ENCODE assay signal across 8 cellular contexts in the genomic region with DNA sequence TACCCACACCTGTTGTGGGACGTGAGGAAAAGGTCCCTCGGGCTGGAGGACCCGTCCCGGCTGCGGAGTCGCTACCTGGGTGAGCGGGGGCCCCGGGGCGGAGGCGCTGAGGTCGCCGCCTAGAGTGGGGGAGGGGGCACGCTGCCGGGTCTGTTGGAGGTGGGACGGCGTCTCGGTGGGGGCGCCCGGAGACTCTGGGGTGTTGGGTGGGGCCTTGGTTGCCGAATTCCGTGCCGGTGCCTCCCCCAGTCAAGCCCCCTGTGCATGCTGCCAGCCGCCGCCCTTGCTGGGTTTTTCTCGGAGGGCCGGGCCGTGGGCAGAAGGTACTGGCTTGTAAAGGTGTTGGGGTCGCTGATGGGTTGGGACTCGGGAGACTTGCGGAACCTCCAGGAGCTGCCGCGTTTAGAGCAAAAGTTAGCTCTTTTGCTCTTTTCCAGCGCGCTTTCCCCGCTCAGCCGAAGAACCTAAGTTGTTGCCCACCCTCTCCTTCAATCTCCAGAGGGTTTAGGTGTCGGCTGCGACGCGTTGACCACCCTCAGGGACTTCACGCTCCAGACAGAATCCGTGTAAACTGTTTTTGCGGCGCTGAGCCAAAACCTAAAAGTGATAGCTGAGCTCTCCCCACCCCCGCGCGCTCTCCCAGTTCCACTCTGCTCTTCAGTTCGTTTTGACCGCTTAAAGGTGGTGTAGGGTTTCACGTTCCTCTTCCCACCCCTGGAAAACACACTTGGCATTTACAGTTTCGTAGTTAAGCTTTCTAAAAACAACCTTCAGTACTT. TPM values are rescaled to one million over a fixed set of nuclear protein-coding genes. Genes with fewer than 3 reads are reported as not detected.
A peak's percentile ranks its signal among the peaks of the same experiment; 100 is the strongest.
DNase-seq lines count a peak whose midpoint lies in the region; ATAC-seq and TF ChIP-seq lines count a peak whose summit lies in the region.

MPC2 (minus strand) TSS at position 143 of the 779 bp plus-strand sequence. CDS start 1,231 bp downstream, outside the sequence.

- H3K4me1 ChIP-seq in right cardiac atrium (ENCODE audit: control insufficient read depth, insufficient read depth, low read length): no peaks in the 10 kb centered on the region
- peaks cover 18% of the 10 kb centered on the region for H3K4me1 ChIP-seq in rectal smooth muscle tissue (ENCODE audit: control insufficient read depth, insufficient read depth, low read length)
- peaks cover 43% of the 10 kb centered on the region for H3K4me1 ChIP-seq in vagina

- peaks cover 36 to 57% (median 52%) of the 10 kb centered on the region in 3 donors for H3K4me1 Mint-ChIP-seq in T-cell

- H3K4me3 Mint-ChIP-seq in T-cell: peak within 1 kb of the TSS; percentile 87 to 96 (median 95)

- H3K9me3 ChIP-seq in right cardiac atrium (ENCODE audit: control insufficient read depth, low read length) (no peaks in the 10 kb centered on the region), vagina (no peaks in the 10 kb centered on the region)

- H3K27me3 ChIP-seq in right cardiac atrium (ENCODE audit: control insufficient read depth, insufficient read depth) (no peaks in the 10 kb centered on the region), rectal smooth muscle tissue (ENCODE audit: control insufficient read depth, insufficient read depth, low read length) (no peaks in the 10 kb centered on the region), vagina (no peaks in the 10 kb centered on the region)

- H3K27me3 Mint-ChIP-seq in T-cell: no peaks in the 10 kb centered on the region

- H3K4me3 ChIP-seq in right cardiac atrium (ENCODE audit: low read length) (peak within 1 kb of the TSS; percentile 85), rectal smooth muscle tissue (ENCODE audit: low read length) (peak within 1 kb of the TSS; percentile 91), vagina (peak within 1 kb of the TSS; percentile 90 to 93)

- H3K27ac ChIP-seq in right cardiac atrium (ENCODE audit: low read length) (peak within 1 kb of the TSS; percentile 90), rectal smooth muscle tissue (ENCODE audit: low read depth, low read length) (peak within 1 kb of the TSS; percentile 96), vagina (peak within 1 kb of the TSS; percentile 97)

- CTCF ChIA-PET in HEK293T (lab: Yijun Ruan, JAX) (interaction anchor here (2.1 to 2.2 kb wide), 3 partner anchors 10 to 145 kb away, joined by 5 to 15 read pairs (median 8); no protein-coding TSS in a partner anchor), T-cell (lab: Charles Lee) (interaction anchor here in 1 of 2 donors (0.5 to 2.6 kb wide), 5 partner anchors 145 to 717 kb away, joined by 3 to 10 read pairs (median 4); partner anchors contain the start of gene POU2F1)

- H3K36me3 ChIP-seq in rectal smooth muscle tissue (ENCODE audit: control insufficient read depth, insufficient read depth, low read length): no peaks in the 10 kb centered on the region
- H3K36me3 ChIP-seq in vagina: no peaks in the 10 kb centered on the region

- intact Hi-C loops in right cardiac atrium (cut with DNase I) (loop anchor here in 3 of 4 donors (5.0 to 10.0 kb wide), 3 partner anchors 108 to 215 kb away; partner anchors contain the start of gene MPZL1 (in 2 of the 3)), vagina (cut with DNase I) (no loop called here)

- peak within 1 kb of the TSS; percentile 99 to 100 for H3K27ac Mint-ChIP-seq in T-cell

- peak within 1 kb of the TSS; percentile 94 for H3K9ac ChIP-seq in rectal smooth muscle tissue (ENCODE audit: low read length)

- no peak for TF ChIP-seq CTCF in vagina (IDR thresholded peaks at IDR 0.05)

- ATAC-seq in T-cell (replicated peaks in 1 of 4): peak; percentile 13 to 20 (median 18)
- ATAC-seq in right cardiac atrium: peak; percentile 44 to 48

- H3K36me3 Mint-ChIP-seq in T-cell: peaks cover 5% of the 10 kb centered on the region

- under 1% methylated on average over 51 of the region's 51 CpGs for whole genome bisulfite sequencing in right cardiac atrium

- POLR2A ChIA-PET in HEK293T (lab: Yijun Ruan, JAX) (interaction anchor here (0.8 to 3.2 kb wide), 13 partner anchors 11 to 717 kb away, joined by 3 to 39 read pairs (median 6); partner anchors contain the start of genes ADCY10 and POU2F1), T-cell (lab: Charles Lee) (interaction anchor here in 1 of 2 donors (0.6 to 1.3 kb wide), 3 partner anchors 19 to 1957 kb away, joined by 3 to 5 read pairs (median 3); partner anchors contain the start of gene SCYL3)

- DNase-seq in ELF-1 (ENCODE audit: low read depth, low spot score): peak; percentile 80
- peak; percentile 65 for DNase-seq in HEK293T (ENCODE audit: extremely low spot score)
- DNase-seq in NCI-H1092 treated with DMSO at 0.1 percent for 48 hours (lab: John Stamatoyannopoulos, UW): peak; percentile 78
- peak in 33 of 34 experiments; percentile 32 to 70 (median 58) for DNase-seq in T-cell
- DNase-seq in anterior cingulate cortex (lab: John Stamatoyannopoulos, UW): peak in 46 of 58 donors; percentile 7 to 62 (median 44)
- DNase-seq in right cardiac atrium: peak; percentile 72 to 90 (median 88)
- peak in 1 of 2 donors; percentile 89 for DNase-seq in vagina (ENCODE audit: extremely low spot score in 2 of 2)

- TF ChIP-seq POLR2A in vagina (IDR thresholded peaks at IDR 0.05): peak in 1 of 2 donors; percentile 16

- no peaks in the 10 kb centered on the region for H3K9me3 Mint-ChIP-seq in T-cell

TF ChIP-seq in HEK293T, 16 proteins besides CTCF, POLR2A, EP300 and RAD21:
- TF ChIP-seq PKNOX1 (IDR thresholded peaks at IDR 0.05): no peak
- no peak for TF ChIP-seq FOXM1 (IDR thresholded peaks at IDR 0.05; ENCODE audit: borderline replicate concordance)
- TF ChIP-seq ELF4 (IDR thresholded peaks at IDR 0.05): no peak
- TF ChIP-seq FOXK2 (IDR thresholded peaks at IDR 0.05): no peak
- no peak for TF ChIP-seq NFRKB (IDR thresholded peaks at IDR 0.05)
- TF ChIP-seq CTBP1 (IDR thresholded peaks at IDR 0.05; ENCODE audit: borderline replicate concordance): no peak
- no peak for TF ChIP-seq SUZ12 (IDR thresholded peaks at IDR 0.05)
- TF ChIP-seq L3MBTL2 (conservative IDR thresholded peaks at IDR 0.05): no peak
- no peak for TF ChIP-seq TARDBP (IDR thresholded peaks at IDR 0.05)
- TF ChIP-seq FOXA1 (IDR thresholded peaks at IDR 0.05): no peak
- TF ChIP-seq LEF1 (IDR thresholded peaks at IDR 0.05; ENCODE audit: borderline replicate concordance): no peak
- TF ChIP-seq HDGF (IDR thresholded peaks at IDR 0.05; ENCODE audit: borderline replicate concordance): no peak
- TF ChIP-seq ARNT (IDR thresholded peaks at IDR 0.05): no peak
- no peak for TF ChIP-seq SP1 (IDR thresholded peaks at IDR 0.05)
- TF ChIP-seq BHLHE40 (IDR thresholded peaks at IDR 0.05; ENCODE audit: borderline replicate concordance): no peak
- TF ChIP-seq ZNF384 (IDR thresholded peaks at IDR 0.05): no peak

RNA-seq across cellular contexts. Expression of gene MPC2, which starts in this region (rescaled TPM):
- total RNA-seq in T-cell: 10 to 100 TPM; 29.6 to 36.0 (median 33.1) TPM
- total RNA-seq in right cardiac atrium: 100 to 1,000 TPM; 162 to 197 (median 170) TPM
- polyA plus RNA-seq in right cardiac atrium: 202 TPM
- 17.7 TPM for total RNA-seq in vagina
